8 cellular contexts compared by ENCODE assay signal in the genomic region with DNA sequence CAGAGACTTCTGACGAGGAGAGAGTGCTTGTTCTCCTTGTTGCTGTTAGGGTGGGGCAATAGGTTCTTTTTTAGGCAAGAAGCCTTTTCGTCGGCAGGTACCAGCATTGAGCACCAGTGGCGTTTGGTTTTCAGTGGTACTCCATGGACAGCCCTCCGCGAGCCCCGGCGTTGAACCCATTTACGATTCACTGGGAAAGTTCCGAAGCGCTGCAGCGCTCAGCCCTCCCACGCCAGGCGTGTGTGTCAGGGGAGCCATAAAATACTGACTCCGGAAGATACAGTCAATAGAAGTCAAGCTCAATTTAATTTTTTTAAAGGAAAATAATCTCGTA. TPM values are rescaled to one million over a fixed set of nuclear protein-coding genes. Genes with fewer than 3 reads are reported as not detected.
DNase-seq lines count a peak whose midpoint lies in the region; ATAC-seq, FAIRE-seq and TF ChIP-seq lines count a peak whose summit lies in the region.

No MANE protein-coding gene starts in this region.

- peak overlapping the region; percentile 91 for H2AFZ ChIP-seq in GM12878 (ENCODE audit: control insufficient read depth, low read depth, low read length)

- no peak for TF ChIP-seq EP300 in GM12878 (IDR thresholded peaks at IDR 0.05; ENCODE audit: borderline replicate concordance in 1 of 2, control insufficient read depth in 1 of 2, low read depth in 2 of 2, low read length in 2 of 2)

- H3K9ac ChIP-seq in GM12878 (ENCODE audit: control insufficient read depth, insufficient read depth, low read length), result peak overlapping the region; percentile 74

- CTCF ChIA-PET in GM12878 (lab: Yijun Ruan, JAX), result interaction anchor here (1.2 kb wide), 1 partner anchor 142 kb away, joined by 3 read pairs; no protein-coding TSS in a partner anchor

- no peaks in the 10 kb centered on the region for H3K27me3 ChIP-seq in GM12878 (replicated peaks in 1 of 2; ENCODE audit: control insufficient read depth in 2 of 2, insufficient read depth in 2 of 2, low read length in 1 of 2)
- no peaks in the 10 kb centered on the region for H3K27me3 ChIP-seq in left lung

- TF ChIP-seq POLR2A in GM12878 (IDR thresholded peaks at IDR 0.05; ENCODE audit: low read depth, low read length), result no peak

- ATAC-seq in GM12878 (no peak; the same call in 2 of the 3 replicates), left lung (peak; percentile 42), GM21360 (IDR thresholded peaks at IDR 0.05; ENCODE audit: unreplicated experiment) (no peak)

- BruUV-seq in GM12878 (replicated peaks; lab: Mats Ljungman, UMichigan), result TSS peak; percentile 72

- RAD21 ChIA-PET in GM12878 (lab: Charles Lee; ENCODE audit: unreplicated experiment), result interaction anchor here (0.9 to 1.0 kb wide), 3 partner anchors 9 to 135 kb away, joined by 3 to 4 read pairs (median 3); no protein-coding TSS in a partner anchor

- no peaks in the 10 kb centered on the region for H3K4me1 ChIP-seq in GM12878 (ENCODE audit: control insufficient read depth, insufficient read depth, low read length)
- H3K4me1 ChIP-seq in left lung, result peaks cover 18 to 46% of the 10 kb centered on the region in 2 donors

- H3K79me2 ChIP-seq in GM12878 (ENCODE audit: control insufficient read depth, insufficient read depth, low read length), result peaks cover 44% of the 10 kb centered on the region

- H3K4me3 ChIP-seq in GM12878 (peak overlapping the region; percentile 92), left lung (peak overlapping the region; percentile 52 to 98)

- FAIRE-seq in GM12878 (lab: Jason Lieb, UNC), result no peak

- POLR2A ChIA-PET in GM12878 (lab: Charles Lee), result interaction anchor here (0.8 to 1.0 kb wide), 2 partner anchors 58 to 88 kb away, joined by 3 to 4 read pairs; no protein-coding TSS in a partner anchor

- H3K9me3 ChIP-seq in GM12878 (replicated peaks; ENCODE audit: control insufficient read depth, insufficient read depth, low read length), result no peaks in the 10 kb centered on the region
- no peaks in the 10 kb centered on the region for H3K9me3 ChIP-seq in left lung

- TF ChIP-seq CTCF in GM12878 (IDR thresholded peaks at IDR 0.05 in 2 of 3, conservative IDR thresholded peaks at IDR 0.05 in 1 of 3; ENCODE audit: control insufficient read depth in 2 of 3, extremely low read depth in 1 of 3, insufficient read depth in 1 of 3, low read depth in 3 of 3, low read length in 3 of 3) (no peak), left lung (IDR thresholded peaks at IDR 0.05) (no peak)

- peak overlapping the region; percentile 95 for H3K4me2 ChIP-seq in GM12878 (ENCODE audit: control insufficient read depth, insufficient read depth)

- SMC1A ChIA-PET in GM12878 (lab: Charles Lee; ENCODE audit: uncharacterized antibody, unreplicated experiment), result interaction anchor here (0.9 kb wide), 1 partner anchor 38 kb away, joined by 3 read pairs; no protein-coding TSS in a partner anchor

- DNase-seq in GM03348 (ENCODE audit: low spot score) (peak; percentile 52), NCI-H187 treated with DMSO at 0.1 percent for 48 hours (lab: John Stamatoyannopoulos, UW) (peak; percentile 14), GM12878 (ENCODE audit: low read depth, low spot score) (no peak), left lung (no peak), AG08396 (ENCODE audit: low spot score) (no peak), COR-L47 (lab: John Stamatoyannopoulos, UW) (no peak)
- DNase-seq in stimulated activated CD8-positive, alpha-beta memory T cell treated with anti-CD3 and anti-CD28 coated beads, Interleukin-4, amount 100 ng/mL, for 24 hours (ENCODE audit: low read depth), result peak; percentile 35

- H4K20me1 ChIP-seq in GM12878 (ENCODE audit: control insufficient read depth, insufficient read depth), result no peaks in the 10 kb centered on the region

- peak overlapping the region; percentile 75 for H3K27ac ChIP-seq in GM12878 (ENCODE audit: control insufficient read depth, insufficient read depth)
- peak overlapping the region; percentile 90 to 99 for H3K27ac ChIP-seq in left lung

- intact Hi-C loops in GM12878 (cut with micrococcal nuclease; ENCODE audit: unreplicated experiment) (loop anchor here (5.0 to 10.0 kb wide), 3 partner anchors 45 to 110 kb away; no protein-coding TSS in a partner anchor), left lung (cut with DNase I) (no loop called here)

- in situ Hi-C loops in GM12878 (cut with MboI), result loop anchor here (25.0 kb wide), 3 partner anchors 575 to 1825 kb away; partner anchors contain the start of gene RBBP8

- TF ChIP-seq RAD21 in GM12878 (IDR thresholded peaks at IDR 0.05; ENCODE audit: insufficient read depth, low read depth, low read length), result no peak

- H3K36me3 ChIP-seq in GM12878 (ENCODE audit: control insufficient read depth in 2 of 2, insufficient read depth in 2 of 2, low read length in 1 of 2) (no peaks in the 10 kb centered on the region), left lung (no peaks in the 10 kb centered on the region)

- WGBS in GM12878 (ENCODE audit: insufficient coverage, insufficient replicate concordance, low lambda C conversion rate, missing lambda C conversion rate), result 1% methylated on average over 16 of the region's 16 CpGs

TF ChIP-seq in GM12878, 131 proteins besides CTCF, POLR2A, EP300 and RAD21 (continues in another document):
- TF ChIP-seq NBN (IDR thresholded peaks at IDR 0.05) (0 out of 2 replicates have a peak, but pooled peaks have one; percentile 3), TAF1 (IDR thresholded peaks at IDR 0.05; ENCODE audit: borderline replicate concordance, low read depth, low read length) (peak; percentile 54; the same call in 1 of the 2 replicates), CBX5 (IDR thresholded peaks at IDR 0.05; ENCODE audit: low read depth) (0 out of 2 replicates have a peak, but pooled peaks have one; percentile 18), ZNF207 (IDR thresholded peaks at IDR 0.05; ENCODE audit: borderline replicate concordance) (0 out of 2 replicates have a peak, but pooled peaks have one; percentile 46), SUZ12 (IDR thresholded peaks at IDR 0.05; ENCODE audit: unreplicated experiment) (no peak)
- TF ChIP-seq, protein P1, sequence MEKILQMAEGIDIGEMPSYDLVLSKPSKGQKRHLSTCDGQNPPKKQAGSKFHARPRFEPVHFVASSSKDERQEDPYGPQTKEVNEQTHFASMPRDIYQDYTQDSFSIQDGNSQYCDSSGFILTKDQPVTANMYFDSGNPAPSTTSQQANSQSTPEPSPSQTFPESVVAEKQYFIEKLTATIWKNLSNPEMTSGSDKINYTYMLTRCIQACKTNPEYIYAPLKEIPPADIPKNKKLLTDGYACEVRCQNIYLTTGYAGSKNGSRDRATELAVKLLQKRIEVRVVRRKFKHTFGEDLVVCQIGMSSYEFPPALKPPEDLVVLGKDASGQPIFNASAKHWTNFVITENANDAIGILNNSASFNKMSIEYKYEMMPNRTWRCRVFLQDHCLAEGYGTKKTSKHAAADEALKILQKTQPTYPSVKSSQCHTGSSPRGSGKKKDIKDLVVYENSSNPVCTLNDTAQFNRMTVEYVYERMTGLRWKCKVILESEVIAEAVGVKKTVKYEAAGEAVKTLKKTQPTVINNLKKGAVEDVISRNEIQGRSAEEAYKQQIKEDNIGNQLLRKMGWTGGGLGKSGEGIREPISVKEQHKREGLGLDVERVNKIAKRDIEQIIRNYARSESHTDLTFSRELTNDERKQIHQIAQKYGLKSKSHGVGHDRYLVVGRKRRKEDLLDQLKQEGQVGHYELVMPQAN (conservative IDR thresholded peaks at IDR 0.05), result peak; percentile 55; the same call in 1 of the 2 replicates
- TF ChIP-seq, protein P2, sequence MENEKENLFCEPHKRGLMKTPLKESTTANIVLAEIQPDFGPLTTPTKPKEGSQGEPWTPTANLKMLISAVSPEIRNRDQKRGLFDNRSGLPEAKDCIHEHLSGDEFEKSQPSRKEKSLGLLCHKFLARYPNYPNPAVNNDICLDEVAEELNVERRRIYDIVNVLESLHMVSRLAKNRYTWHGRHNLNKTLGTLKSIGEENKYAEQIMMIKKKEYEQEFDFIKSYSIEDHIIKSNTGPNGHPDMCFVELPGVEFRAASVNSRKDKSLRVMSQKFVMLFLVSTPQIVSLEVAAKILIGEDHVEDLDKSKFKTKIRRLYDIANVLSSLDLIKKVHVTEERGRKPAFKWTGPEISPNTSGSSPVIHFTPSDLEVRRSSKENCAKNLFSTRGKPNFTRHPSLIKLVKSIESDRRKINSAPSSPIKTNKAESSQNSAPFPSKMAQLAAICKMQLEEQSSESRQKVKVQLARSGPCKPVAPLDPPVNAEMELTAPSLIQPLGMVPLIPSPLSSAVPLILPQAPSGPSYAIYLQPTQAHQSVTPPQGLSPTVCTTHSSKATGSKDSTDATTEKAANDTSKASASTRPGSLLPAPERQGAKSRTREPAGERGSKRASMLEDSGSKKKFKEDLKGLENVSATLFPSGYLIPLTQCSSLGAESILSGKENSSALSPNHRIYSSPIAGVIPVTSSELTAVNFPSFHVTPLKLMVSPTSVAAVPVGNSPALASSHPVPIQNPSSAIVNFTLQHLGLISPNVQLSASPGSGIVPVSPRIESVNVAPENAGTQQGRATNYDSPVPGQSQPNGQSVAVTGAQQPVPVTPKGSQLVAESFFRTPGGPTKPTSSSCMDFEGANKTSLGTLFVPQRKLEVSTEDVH (IDR thresholded peaks at IDR 0.05; ENCODE audit: low read depth, partially characterized antibody), result no peak

RNA-seq across cellular contexts. Expression of gene ROCK1, which starts 0.5 kb away (rescaled TPM):
- total RNA-seq in GM12878 (2013; cell fraction: nucleolus; rRNA removed), result 161 and 162 TPM in 2 replicates
- 26.3 and 29.6 TPM in 2 replicates for total RNA-seq in GM12878 (2014; rRNA removed)
- total RNA-seq in GM12878 (2014; rRNA removed; fragmentation: Illumina TruSeq; extraction: Trizol), result 46.6 and 52.5 TPM in 2 replicates
- total RNA-seq in GM12878 (2021), result 35.1 and 36.4 TPM in 2 replicates
- 13.5 TPM for polyA plus RNA-seq in GM12878 (2011; ENCODE audit: low read depth)
- polyA plus RNA-seq in GM12878 (2011; rRNA removed), result 29.7 and 48.9 TPM in 2 replicates
- polyA plus RNA-seq in GM12878 (2011; cell fraction: cytosol; rRNA removed), result 5.4 and 6.2 TPM in 2 replicates
- 21.4 and 23.6 TPM in 2 replicates for polyA plus RNA-seq in GM12878 (2011; cell fraction: nucleus; rRNA removed)
- polyA plus RNA-seq in GM12878 (2012), result 27.2 and 31.4 TPM in 2 replicates
- 41.5 and 52.1 TPM in 2 replicates for polyA plus RNA-seq in GM12878 (2014; fragmentation: Illumina TruSeq; extraction: Trizol)
- 10 to 100 TPM; 14.8 to 15.1 TPM for polyA plus RNA-seq in GM12878 (2014; fragmentation: Nextera tagmentation; extraction: Ambion mirVana)
- 12.8 and 17.7 TPM in 2 replicates for polyA plus RNA-seq in GM12878 (2014; rRNA removed)
- polyA plus RNA-seq in GM12878 (2016; fragmentation: Nextera tagmentation; extraction: Ambion mirVana), result 10 to 100 TPM; 29.2 to 30.7 TPM
- polyA minus RNA-seq in GM12878 (2011; rRNA and poly(A)+ RNA removed), result 38.3 and 50.0 TPM in 2 replicates
- polyA minus RNA-seq in GM12878 (2011; cell fraction: cytosol; rRNA and poly(A)+ RNA removed), result 12.6 and 14.2 TPM in 2 replicates
- 46.3 and 74.9 TPM in 2 replicates for polyA minus RNA-seq in GM12878 (2011; cell fraction: nucleus; rRNA and poly(A)+ RNA removed)
- total RNA-seq in left lung, result 10 to 100 TPM; 50.2 to 62.1 TPM

Comparison
In these comparisons a context has a peak if more than half of its experiments do, and no peak if none do; other contexts are left out.
1. DNase-seq: peak in GM03348 (single experiment), NCI-H187 treated with DMSO at 0.1 percent for 48 hours (single experiment) and stimulated activated CD8-positive, alpha-beta memory T cell treated with anti-CD3 and anti-CD28 coated beads, Interleukin-4, amount 100 ng/mL, for 24 hours (single experiment); none in GM12878 (single experiment), left lung (0 of 2), AG08396 (single experiment) and COR-L47 (single experiment).